Comparison of ENCODE assay signal across 15 cellular contexts in the genomic region with DNA sequence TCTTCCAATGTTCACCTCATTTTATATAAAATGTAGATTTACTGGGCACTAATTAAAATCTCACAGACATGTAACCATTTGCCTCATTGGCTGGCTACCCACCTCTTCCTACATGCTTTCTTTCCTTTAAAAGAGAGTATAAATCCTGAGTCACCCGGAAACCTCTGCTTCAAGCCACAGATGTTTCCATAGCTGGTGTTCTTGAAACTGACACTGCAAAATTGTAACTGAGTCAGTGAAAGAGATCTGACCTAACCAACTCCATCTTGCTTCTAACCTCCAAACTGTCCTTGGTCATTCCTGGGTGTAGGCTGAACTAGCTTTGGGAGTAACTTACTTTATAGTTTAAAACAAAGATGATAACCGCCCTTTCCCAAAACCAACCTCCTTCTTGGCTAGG. TPM values are rescaled to one million over a fixed set of nuclear protein-coding genes. Genes with fewer than 3 reads are reported as not detected.
"Had no signal": no experiment of that assay in that cellular context is flagged by ENCODE, and none has a peak within 500 bp of the region (broad histone marks: within the 10 kb centered on the region; RNA-seq: fewer than 3 reads in every experiment).

No MANE protein-coding gene starts in this region.

- FAIRE-seq: urothelium cell line had no signal

- DNase-seq: activated naive CD4-positive, alpha-beta T cell treated with anti-CD3 and anti-CD28 coated beads, Interleukin-2, amount 50 U/mL, for 16 hours; endodermal cell; erythroblast; hippocampal formation; kidney glomerular epithelial cell; testis had no signal

- H3K27me3 ChIP-seq: testis had no signal

- H3K9me3 ChIP-seq: testis had no signal

- ATAC-seq: sciatic nerve had no signal

- H3K9me3 Mint-ChIP-seq: stimulated activated naive CD8-positive, alpha-beta T cell treated with anti-CD3 and anti-CD28 coated beads, Interleukin-15, Interleukin-2, amounts not matched to agents 100 ng/mL and 50 ng/mL, for 24 hours had no signal

- H3K27ac Mint-ChIP-seq: endodermal cell; stimulated activated naive CD8-positive, alpha-beta T cell treated with anti-CD3 and anti-CD28 coated beads, Interleukin-15, Interleukin-2, amounts not matched to agents 100 ng/mL and 50 ng/mL, for 24 hours had no signal

- H3K4me3 Mint-ChIP-seq: endodermal cell; stimulated activated naive CD8-positive, alpha-beta T cell treated with anti-CD3 and anti-CD28 coated beads, Interleukin-15, Interleukin-2, amounts not matched to agents 100 ng/mL and 50 ng/mL, for 24 hours had no signal

- H3K27ac ChIP-seq: testis, VCaP had no signal

- H3K4me1 ChIP-seq: testis had no signal

- H3K4me3 ChIP-seq: testis had no signal

RNA-seq across cellular contexts. Expression of gene SVOPL, which starts 33.6 kb away (rescaled TPM):
- total RNA-seq: chondrocyte, dermis microvascular lymphatic vessel endothelial cell, mesenteric fat pad, osteocyte, pulmonary artery endothelial cell, sciatic nerve had no signal
